1 cellular context compared by ENCODE assay signal in the genomic region with DNA sequence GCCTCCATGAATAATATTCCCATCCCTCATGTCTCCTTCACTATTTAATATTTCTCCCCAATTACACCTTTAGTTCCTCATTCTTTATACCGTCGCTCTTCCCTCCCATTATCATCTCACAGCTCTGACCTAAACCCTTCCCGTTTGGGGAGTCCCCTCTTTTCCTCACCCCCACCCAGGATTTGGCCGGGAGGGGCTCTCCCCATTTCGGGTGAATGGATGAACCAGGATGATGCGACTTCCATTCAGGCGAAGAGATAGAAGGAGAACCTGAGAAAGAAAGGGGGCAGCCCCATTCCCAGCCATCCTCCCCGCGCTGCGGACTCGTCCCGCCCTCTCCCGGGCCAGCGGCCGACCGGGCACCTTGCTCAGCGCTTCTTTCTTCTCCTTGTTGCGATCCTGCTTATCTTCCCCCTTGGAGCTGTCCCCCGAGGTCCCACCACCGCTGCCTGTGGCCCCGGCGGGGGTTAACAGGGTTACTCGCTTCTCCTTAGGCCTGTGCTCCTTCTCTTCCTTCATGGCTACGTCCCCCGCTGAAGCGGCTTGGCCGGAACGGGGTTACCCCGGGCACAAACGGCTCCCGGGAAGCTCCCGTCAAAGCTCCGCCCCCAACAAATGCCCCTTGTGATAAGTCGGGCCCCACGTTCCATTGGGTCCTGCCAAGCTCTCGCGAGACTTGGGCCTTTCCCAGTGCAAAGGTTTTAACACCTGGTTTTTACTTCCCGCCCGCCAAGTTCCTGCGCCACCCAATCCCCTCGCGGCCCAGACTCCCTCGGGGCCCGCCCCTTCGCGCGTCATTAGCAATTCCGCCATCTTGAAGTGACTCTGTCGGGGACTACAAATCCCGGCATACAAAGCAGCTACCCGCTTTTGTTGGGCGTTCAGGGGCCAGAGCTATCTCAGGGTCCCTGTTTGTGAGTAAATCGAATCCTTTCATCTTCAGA.
TF ChIP-seq lines count a peak whose summit lies in the region.

A gene with protein sequence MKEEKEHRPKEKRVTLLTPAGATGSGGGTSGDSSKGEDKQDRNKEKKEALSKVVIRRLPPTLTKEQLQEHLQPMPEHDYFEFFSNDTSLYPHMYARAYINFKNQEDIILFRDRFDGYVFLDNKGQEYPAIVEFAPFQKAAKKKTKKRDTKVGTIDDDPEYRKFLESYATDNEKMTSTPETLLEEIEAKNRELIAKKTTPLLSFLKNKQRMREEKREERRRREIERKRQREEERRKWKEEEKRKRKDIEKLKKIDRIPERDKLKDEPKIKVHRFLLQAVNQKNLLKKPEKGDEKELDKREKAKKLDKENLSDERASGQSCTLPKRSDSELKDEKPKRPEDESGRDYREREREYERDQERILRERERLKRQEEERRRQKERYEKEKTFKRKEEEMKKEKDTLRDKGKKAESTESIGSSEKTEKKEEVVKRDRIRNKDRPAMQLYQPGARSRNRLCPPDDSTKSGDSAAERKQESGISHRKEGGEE (minus strand): TSS at position 554 of the 944 bp plus-strand sequence. CDS start 35 bp downstream, at position 519.

TF ChIP-seq in H1, 55 proteins besides CTCF, POLR2A, EP300 and RAD21:
- TF ChIP-seq POLR2AphosphoS5 (IDR thresholded peaks at IDR 0.05; ENCODE audit: low read depth, low read length), result peak; percentile 87
- TF ChIP-seq CREB1 (IDR thresholded peaks at IDR 0.05), result peak; percentile 70
- TF ChIP-seq, protein P1, sequence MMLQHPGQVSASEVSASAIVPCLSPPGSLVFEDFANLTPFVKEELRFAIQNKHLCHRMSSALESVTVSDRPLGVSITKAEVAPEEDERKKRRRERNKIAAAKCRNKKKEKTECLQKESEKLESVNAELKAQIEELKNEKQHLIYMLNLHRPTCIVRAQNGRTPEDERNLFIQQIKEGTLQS (IDR thresholded peaks at IDR 0.05; ENCODE audit: insufficient read depth, low read depth, low read length), result no peak
- TF ChIP-seq BRCA1 (IDR thresholded peaks at IDR 0.05; ENCODE audit: low read depth, low read length), result peak; percentile 70
- no peak for TF ChIP-seq SRF (IDR thresholded peaks at IDR 0.05; ENCODE audit: low read depth, low read length)
- peak; percentile 95 for TF ChIP-seq YY1 (IDR thresholded peaks at IDR 0.05; ENCODE audit: low read depth, low read length)
- TF ChIP-seq SAP30 (IDR thresholded peaks at IDR 0.05; ENCODE audit: insufficient read depth, insufficient replicate concordance, low read length), result peak; percentile 14
- peak; percentile 91 for TF ChIP-seq PHF8 (conservative IDR thresholded peaks at IDR 0.05; ENCODE audit: low read depth, low read length)
- TF ChIP-seq ZNF274 (IDR thresholded peaks at IDR 0.05; ENCODE audit: borderline replicate concordance, extremely low read depth, low read length), result no peak
- peak; percentile 92 for TF ChIP-seq CHD2 (IDR thresholded peaks at IDR 0.05; ENCODE audit: low read length)
- no peak for TF ChIP-seq SUZ12 (IDR thresholded peaks at IDR 0.05; ENCODE audit: low read length)
- peak; percentile 59 for TF ChIP-seq ASH2L (IDR thresholded peaks at IDR 0.05; ENCODE audit: low read length)
- no peak for TF ChIP-seq TEAD4 (IDR thresholded peaks at IDR 0.05; ENCODE audit: low read depth, low read length)
- TF ChIP-seq TAF7 (optimal IDR thresholded peaks at IDR 0.05; ENCODE audit: borderline replicate concordance, low read depth, low read length), result peak; percentile 39
- peak; percentile 28; the same call in 1 of the 2 replicates for TF ChIP-seq SIX5 (IDR thresholded peaks at IDR 0.05; ENCODE audit: low read depth, low read length)
- no peak for TF ChIP-seq JUN (IDR thresholded peaks at IDR 0.05; ENCODE audit: low read depth, low read length)
- TF ChIP-seq, protein P2, sequence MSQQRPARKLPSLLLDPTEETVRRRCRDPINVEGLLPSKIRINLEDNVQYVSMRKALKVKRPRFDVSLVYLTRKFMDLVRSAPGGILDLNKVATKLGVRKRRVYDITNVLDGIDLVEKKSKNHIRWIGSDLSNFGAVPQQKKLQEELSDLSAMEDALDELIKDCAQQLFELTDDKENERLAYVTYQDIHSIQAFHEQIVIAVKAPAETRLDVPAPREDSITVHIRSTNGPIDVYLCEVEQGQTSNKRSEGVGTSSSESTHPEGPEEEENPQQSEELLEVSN (IDR thresholded peaks at IDR 0.05), result peak; percentile 86
- peak; percentile 68; the same call in 1 of the 2 replicates for TF ChIP-seq TBP (IDR thresholded peaks at IDR 0.05; ENCODE audit: low read depth, low read length)
- TF ChIP-seq TAF1 (IDR thresholded peaks at IDR 0.05; ENCODE audit: low read depth, low read length), result peak; percentile 79
